18 cellular contexts compared by ENCODE assay signal in the genomic region with DNA sequence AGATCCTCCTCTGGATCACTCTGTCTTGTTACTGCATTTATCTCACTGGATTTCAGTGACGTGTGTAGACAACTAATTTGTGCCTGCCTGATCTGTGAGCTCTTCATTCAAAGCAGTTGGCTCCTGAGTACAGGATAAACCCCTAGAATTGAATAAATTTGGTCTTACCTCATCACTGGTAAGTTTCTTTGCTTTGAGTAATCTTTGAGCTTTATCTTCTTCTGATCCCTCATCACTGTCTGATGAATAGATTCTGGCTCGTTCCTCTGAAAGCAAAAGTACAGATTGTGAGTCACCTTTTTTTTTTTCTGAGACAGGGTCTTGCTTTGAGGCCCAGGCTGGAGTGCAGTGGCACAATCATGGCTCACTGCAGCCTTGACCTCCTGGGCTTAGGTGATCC.
"Had no signal": no experiment of that assay in that cellular context is flagged by ENCODE, and none has a peak within 500 bp of the region (broad histone marks: within the 10 kb centered on the region; RNA-seq: fewer than 3 reads in every experiment).

No MANE protein-coding gene starts in this region.

- H3K9me3 Mint-ChIP-seq: naive B cell; neural progenitor cell; stimulated activated naive CD8-positive, alpha-beta T cell treated with anti-CD3 and anti-CD28 coated beads, Interleukin-15, amount 100 ng/mL, for 72 hours; type B pancreatic cell had no signal

- H3K27ac Mint-ChIP-seq: neural progenitor cell, type B pancreatic cell had no signal

- H3K27me3 Mint-ChIP-seq: naive B cell; stimulated activated naive CD8-positive, alpha-beta T cell treated with anti-CD3 and anti-CD28 coated beads, Interleukin-15, amount 100 ng/mL, for 72 hours; type B pancreatic cell had no signal

- H3K4me3 Mint-ChIP-seq: naive B cell; neural progenitor cell; stimulated activated naive CD8-positive, alpha-beta T cell treated with anti-CD3 and anti-CD28 coated beads, Interleukin-15, amount 100 ng/mL, for 72 hours; type B pancreatic cell had no signal

- H3K4me3 ChIP-seq: body of pancreas, colonic mucosa, esophagus muscularis mucosa, hepatocyte, left lung, neural progenitor cell, ovary, right lobe of liver, smooth muscle cell had no signal

- H3K27ac ChIP-seq: body of pancreas, colonic mucosa, esophagus muscularis mucosa, hepatocyte, left lung, neural progenitor cell, ovary, right lobe of liver had no signal

- ATAC-seq: body of pancreas; left lung; right lobe of liver; stimulated activated naive CD8-positive, alpha-beta T cell treated with anti-CD3 and anti-CD28 coated beads, Interleukin-15, amount 100 ng/mL, for 72 hours had no signal

- H3K4me1 Mint-ChIP-seq: neural progenitor cell; stimulated activated naive CD8-positive, alpha-beta T cell treated with anti-CD3 and anti-CD28 coated beads, Interleukin-15, amount 100 ng/mL, for 72 hours had no signal

- DNase-seq: activated CD4-positive, alpha-beta T cell treated with anti-CD3 and anti-CD28 coated beads for 1 hour; amygdala; body of pancreas; caudate nucleus; colonic mucosa; kidney; left lung; mammary epithelial cell; naive B cell; ovary; right lobe of liver; SHP77; stimulated activated naive CD8-positive, alpha-beta T cell treated with anti-CD3 and anti-CD28 coated beads, Interleukin-15, amount 100 ng/mL, for 72 hours had no signal

- H3K27me3 ChIP-seq: body of pancreas, colonic mucosa, esophagus muscularis mucosa, hepatocyte, left lung, neural progenitor cell, ovary, right lobe of liver had no signal
